8 cellular contexts compared by ENCODE assay signal in the genomic region with DNA sequence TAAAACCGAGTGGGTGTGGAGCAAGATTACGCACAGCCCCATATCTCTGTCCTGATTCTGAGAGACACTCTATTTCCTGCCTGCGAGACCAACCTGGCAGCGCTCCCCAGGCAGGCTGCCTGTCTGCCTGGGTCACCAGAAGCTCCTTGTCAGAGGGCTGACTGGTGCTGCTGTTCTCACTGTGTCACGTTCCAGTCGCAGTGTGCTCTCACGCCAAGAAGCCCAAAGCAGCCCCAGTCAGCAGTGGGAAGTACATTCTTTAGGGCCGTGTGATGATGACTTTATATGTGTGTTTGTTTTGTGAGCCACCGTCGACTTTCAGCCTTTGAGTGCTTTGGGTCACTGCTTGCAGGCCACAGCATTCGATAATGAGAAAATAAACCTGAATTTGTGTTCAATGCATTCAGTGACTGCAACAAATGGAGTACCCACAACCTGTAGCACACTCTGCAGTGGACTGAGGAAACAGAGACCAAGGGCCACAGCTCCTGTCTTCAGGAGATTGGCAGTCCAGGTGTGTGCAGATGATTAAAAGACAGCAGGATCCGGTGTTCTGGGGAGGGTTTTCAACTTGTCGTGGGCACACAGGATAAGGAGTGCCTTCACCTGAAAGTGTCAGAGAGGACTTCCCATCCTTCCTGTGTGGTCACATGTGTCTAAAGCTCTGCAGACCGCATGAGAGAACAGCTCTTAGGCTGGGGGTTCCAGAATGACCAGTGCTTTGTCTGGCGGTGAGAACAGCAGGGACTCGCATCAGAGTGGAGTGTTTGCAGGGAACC. TPM values are rescaled to one million over a fixed set of nuclear protein-coding genes. Genes with fewer than 3 reads are reported as not detected.
DNase-seq lines count a peak whose midpoint lies in the region; ATAC-seq and TF ChIP-seq lines count a peak whose summit lies in the region.

No MANE protein-coding gene starts in this region.

- peak overlapping the region; percentile 71 for H3K27ac Mint-ChIP-seq in chondrocyte (ENCODE audit: unreplicated experiment)
- H3K27ac Mint-ChIP-seq in naive thymus-derived CD8-positive, alpha-beta T cell = peak overlapping the region in 4 of 10 donors; percentile 45 to 78 (median 71)

- peaks cover 22% of the 10 kb centered on the region for H3K4me1 Mint-ChIP-seq in chondrocyte (ENCODE audit: low read depth)
- H3K4me1 Mint-ChIP-seq in naive thymus-derived CD8-positive, alpha-beta T cell = peaks cover 13 to 52% (median 32%) of the 10 kb centered on the region in 4 donors

- peak overlapping the region; percentile 9 for H3K4me3 Mint-ChIP-seq in chondrocyte (ENCODE audit: unreplicated experiment)
- H3K4me3 Mint-ChIP-seq in naive thymus-derived CD8-positive, alpha-beta T cell = peak overlapping the region in 6 of 10 donors; percentile 24 to 72 (median 58)

- H3K36me3 ChIP-seq in gastroesophageal sphincter = no peaks in the 10 kb centered on the region

- H3K4me3 ChIP-seq in gastroesophageal sphincter = no peak overlapping the region

- H3K9me3 ChIP-seq in gastroesophageal sphincter = no peaks in the 10 kb centered on the region

- TF ChIP-seq POLR2A in gastroesophageal sphincter (IDR thresholded peaks at IDR 0.05) = no peak

- POLR2A ChIA-PET in naive thymus-derived CD8-positive, alpha-beta T cell (lab: Charles Lee) = interaction anchor here (0.8 kb wide), 1 partner anchor 91 kb away, joined by 4 read pairs; no protein-coding TSS in a partner anchor

- no peak for TF ChIP-seq CTCF in chondrocyte (IDR thresholded peaks at IDR 0.05)
- no peak for TF ChIP-seq CTCF in gastroesophageal sphincter (IDR thresholded peaks at IDR 0.05)

- no peak for TF ChIP-seq EP300 in gastroesophageal sphincter (IDR thresholded peaks at IDR 0.05)

- peaks cover 87% of the 10 kb centered on the region for H3K27me3 ChIP-seq in gastroesophageal sphincter

- no peaks in the 10 kb centered on the region for H3K9me3 Mint-ChIP-seq in chondrocyte (ENCODE audit: low read depth)
- no peaks in the 10 kb centered on the region for H3K9me3 Mint-ChIP-seq in naive thymus-derived CD8-positive, alpha-beta T cell

- H3K27ac ChIP-seq in gastroesophageal sphincter = no peak overlapping the region

- H3K36me3 Mint-ChIP-seq in chondrocyte (ENCODE audit: low read depth) = no peaks in the 10 kb centered on the region
- H3K36me3 Mint-ChIP-seq in naive thymus-derived CD8-positive, alpha-beta T cell = peaks cover 0 to 2% (median 2%) of the 10 kb centered on the region in 3 donors

- DNase-seq in EL = peak; percentile 88
- peak; percentile 73 for DNase-seq in NCI-H69 (lab: John Stamatoyannopoulos, UW)
- DNase-seq in chondrocyte (ENCODE audit: low spot score) = no peak
- DNase-seq in naive thymus-derived CD8-positive, alpha-beta T cell = peak in 4 of 10 donors; percentile 6 to 41 (median 22)
- DNase-seq in NOMO-1 treated with dmso at 0.1 percent for 144 hours (lab: John Stamatoyannopoulos, UW; ENCODE audit: unreplicated experiment) = no peak
- DNase-seq in dedifferentiated amniotic fluid mesenchymal stem cell (ENCODE audit: extremely low spot score) = no peak
- no peak for DNase-seq in COLO829 (ENCODE audit: low spot score)

- peak; percentile 27 to 54 for ATAC-seq in naive thymus-derived CD8-positive, alpha-beta T cell
- no peak for ATAC-seq in gastroesophageal sphincter

- peaks cover 38% of the 10 kb centered on the region for H3K27me3 Mint-ChIP-seq in chondrocyte (ENCODE audit: low read depth)
- peaks cover 32 to 79% (median 52%) of the 10 kb centered on the region in 5 donors for H3K27me3 Mint-ChIP-seq in naive thymus-derived CD8-positive, alpha-beta T cell

- peaks cover 0 to 29% (median 13%) of the 10 kb centered on the region in 3 donors for H3K4me1 ChIP-seq in gastroesophageal sphincter

- 52 to 58% methylated on average over 6 to 13 of the region's 16 CpGs for WGBS in gastroesophageal sphincter (ENCODE audit: low coverage in 1 of 2), 2 donors

RNA-seq across cellular contexts. Expression of a gene that starts 4.8 kb away (rescaled TPM):
- total RNA-seq in chondrocyte (0.17 to 0.49 TPM (median 0.22 TPM) in 3 replicates), gastroesophageal sphincter (1 to 10 TPM in 3 of 4 donors, under 1 TPM in 1; 0.31 to 7.5 (median 1.4) TPM)
- total RNA-seq in naive thymus-derived CD8-positive, alpha-beta T cell = under 1 TPM; 0.08 to 0.36 TPM
- not detected for polyA plus RNA-seq in naive thymus-derived CD8-positive, alpha-beta T cell

Comparison
In these comparisons a context has a peak if more than half of its experiments do, and no peak if none do; other contexts are left out.
1. DNase-seq: peak in EL (single experiment) and NCI-H69 (single experiment); none in chondrocyte (single experiment), NOMO-1 treated with dmso at 0.1 percent for 144 hours (single experiment), dedifferentiated amniotic fluid mesenchymal stem cell (single experiment) and COLO829 (single experiment).